Comparison of ENCODE assay signal across 14 cellular contexts in genomic region chr4:4762300-4762699, GRCh38.
DNase-seq lines count a peak whose midpoint lies in the region; ATAC-seq, FAIRE-seq and TF ChIP-seq lines count a peak whose summit lies in the region.
"Had no signal": no experiment of that assay in that cellular context is flagged by ENCODE, and none has a peak within 500 bp of the region (broad histone marks: within the 10 kb centered on the region; RNA-seq: fewer than 3 reads in every experiment).

No MANE protein-coding gene starts in this region.

- H3K79me2 ChIP-seq in SK-N-SH (ENCODE audit: insufficient read depth): no peaks in the 10 kb centered on the region

- H3K4me1 Mint-ChIP-seq in nephron progenitor cell: peaks cover 90% of the 10 kb centered on the region

- H3K27me3 ChIP-seq in SK-N-SH (ENCODE audit: insufficient read depth): no peaks in the 10 kb centered on the region
- H3K27me3 ChIP-seq in bronchial epithelial cell (ENCODE audit: control insufficient read depth, insufficient read depth, low read length): no peaks in the 10 kb centered on the region

- peaks cover 0 to 18% of the 10 kb centered on the region in 2 experiments; a peak in 1 of 4 replicates for H3K4me1 ChIP-seq in SK-N-SH (ENCODE audit: control insufficient read depth in 1 of 2, insufficient read depth in 2 of 2, low read depth in 1 of 2, low read length in 1 of 2)

- H3K4me2 ChIP-seq in SK-N-SH: no peak overlapping the region

- H3K9ac ChIP-seq in SK-N-SH: no peak overlapping the region

- no peak for TF ChIP-seq CTCF in SK-N-SH (IDR thresholded peaks at IDR 0.05)
- no peak for TF ChIP-seq CTCF in bronchial epithelial cell (IDR thresholded peaks at IDR 0.05; ENCODE audit: insufficient read depth, low read length, severe bottlenecking)
- TF ChIP-seq CTCF in nephron progenitor cell (IDR thresholded peaks at IDR 0.05): no peak

- H3K36me3 ChIP-seq in SK-N-SH (replicated peaks in 1 of 2; ENCODE audit: control insufficient read depth in 1 of 2, insufficient read depth in 2 of 2, low read length in 1 of 2) (no peaks in the 10 kb centered on the region), bronchial epithelial cell (ENCODE audit: control insufficient read depth, insufficient read depth, low read length) (no peaks in the 10 kb centered on the region)

- H2AFZ ChIP-seq in SK-N-SH (ENCODE audit: low read depth): no peak overlapping the region

- peak overlapping the region; percentile 39 for H3K4me3 Mint-ChIP-seq in nephron progenitor cell

- peaks cover 17% of the 10 kb centered on the region for H3K36me3 Mint-ChIP-seq in nephron progenitor cell (ENCODE audit: low read depth)

- H4K20me1 ChIP-seq in SK-N-SH (ENCODE audit: insufficient read depth): no peaks in the 10 kb centered on the region

- no peaks in the 10 kb centered on the region for H3F3A ChIP-seq in SK-N-SH (replicated peaks; ENCODE audit: insufficient read depth)

- POLR2A ChIA-PET in SK-N-SH (lab: Yijun Ruan, JAX): no interaction called here

- H3K4me3 ChIP-seq in SK-N-SH (ENCODE audit: low read depth in 2 of 2, low read length in 1 of 2) (no peak overlapping the region), bronchial epithelial cell (ENCODE audit: low read depth, low read length) (no peak overlapping the region)
- H3K4me3 ChIP-seq: K562 had no signal

- H3K9me3 ChIP-seq in SK-N-SH: no peaks in the 10 kb centered on the region

- no peak for TF ChIP-seq RAD21 in SK-N-SH (IDR thresholded peaks at IDR 0.05; ENCODE audit: low read length)

- peaks cover 12% of the 10 kb centered on the region for H3K9me3 Mint-ChIP-seq in nephron progenitor cell

- no peak for DNase-seq in SK-N-SH
- no peak for DNase-seq in bronchial epithelial cell (ENCODE audit: low read depth)
- no peak for DNase-seq in nephron progenitor cell
- no peak for DNase-seq in amniotic stem cell (lab: John Stamatoyannopoulos, UW)
- no peak for DNase-seq in middle frontal gyrus (ENCODE audit: extremely low spot score, low spot score)
- DNase-seq: DMS79 treated with DMSO at 0.1 percent for 48 hours, NCI-H1105, NCI-H1694, Right ventricle myocardium superior had no signal

- CTCF ChIA-PET in SK-N-SH (lab: Yijun Ruan, JAX): interaction anchor here (0.6 to 3.3 kb wide), 8 partner anchors 13 to 1927 kb away, joined by 3 to 10 read pairs (median 4); no protein-coding TSS in a partner anchor

- ATAC-seq in SK-N-SH treated with all-trans-retinoic acid at 6 μM for 48 hours (no peak), GM19351 (IDR thresholded peaks at IDR 0.05; ENCODE audit: unreplicated experiment) (no peak), HG03139 (IDR thresholded peaks at IDR 0.05; ENCODE audit: unreplicated experiment) (no peak)

- FAIRE-seq in bronchial epithelial cell (lab: Jason Lieb, UNC): peak; percentile 64
- FAIRE-seq: K562 had no signal

- WGBS in SK-N-SH (ENCODE audit: low lambda C conversion rate): 96% methylated on average over 5 of the region's 9 CpGs

- H3K27me3 Mint-ChIP-seq in nephron progenitor cell (ENCODE audit: low read depth, poor library complexity): peaks cover 13% of the 10 kb centered on the region

- no peak for TF ChIP-seq EP300 in SK-N-SH (IDR thresholded peaks at IDR 0.05; ENCODE audit: borderline replicate concordance in 1 of 2, low read depth in 1 of 2, low read length in 1 of 2)

- no peak overlapping the region for H3K27ac ChIP-seq in SK-N-SH (ENCODE audit: low read depth in 2 of 2, low read length in 1 of 2)
- H3K27ac ChIP-seq: 22Rv1 had no signal

- no peaks in the 10 kb centered on the region for H3K9me2 ChIP-seq in SK-N-SH

- no peak overlapping the region for H3K27ac Mint-ChIP-seq in nephron progenitor cell

TF ChIP-seq in SK-N-SH, 30 proteins besides CTCF, POLR2A, EP300 and RAD21:
- TF ChIP-seq FOXJ3 (CRISPR knock-in tag; IDR thresholded peaks at IDR 0.05) (0 out of 2 replicates have a peak, but pooled peaks have one; percentile 26), SMC3 (IDR thresholded peaks at IDR 0.05; ENCODE audit: low read depth, low read length) (no peak), FOSL2 (IDR thresholded peaks at IDR 0.05; ENCODE audit: borderline replicate concordance, low read depth) (no peak), YY1 (IDR thresholded peaks at IDR 0.05; ENCODE audit: low read depth) (no peak), IRF3 (IDR thresholded peaks at IDR 0.05; ENCODE audit: low read depth, low read length) (no peak), EZH2phosphoT487 (IDR thresholded peaks at IDR 0.05; ENCODE audit: borderline replicate concordance, low read depth) (no peak), ZBTB33 (IDR thresholded peaks at IDR 0.05; ENCODE audit: borderline replicate concordance, low read depth) (no peak)
TF ChIP-seq in SK-N-SH: peak in this region for 1.

TF ChIP-seq in SK-N-SH treated with all-trans-retinoic acid at 6 μM for 48 hours, 23 proteins besides CTCF, POLR2A, EP300 and RAD21:
- TF ChIP-seq BACH2 (CRISPR knock-in tag; IDR thresholded peaks at IDR 0.05; ENCODE audit: borderline replicate concordance): no peak
- TF ChIP-seq ZNF565 (CRISPR knock-in tag; conservative IDR thresholded peaks at IDR 0.05; ENCODE audit: low read depth): no peak
- TF ChIP-seq ZNF70 (CRISPR knock-in tag; IDR thresholded peaks at IDR 0.05): no peak
- TF ChIP-seq TOX (CRISPR knock-in tag; IDR thresholded peaks at IDR 0.05; ENCODE audit: borderline replicate concordance): no peak
- TF ChIP-seq ZC3H10 (CRISPR knock-in tag; IDR thresholded peaks at IDR 0.05): no peak
- TF ChIP-seq ZFP30 (CRISPR knock-in tag; IDR thresholded peaks at IDR 0.05): no peak
- TF ChIP-seq TSHZ2 (CRISPR knock-in tag; IDR thresholded peaks at IDR 0.05): no peak
- no peak for TF ChIP-seq SNAI2 (CRISPR knock-in tag; IDR thresholded peaks at IDR 0.05)
- no peak for TF ChIP-seq CSDC2 (CRISPR knock-in tag; IDR thresholded peaks at IDR 0.05)
- no peak for TF ChIP-seq ZNF8 (CRISPR knock-in tag; IDR thresholded peaks at IDR 0.05)
- no peak for TF ChIP-seq ESRRG (CRISPR knock-in tag; IDR thresholded peaks at IDR 0.05)
- TF ChIP-seq PPARA (CRISPR knock-in tag; IDR thresholded peaks at IDR 0.05; ENCODE audit: borderline replicate concordance): no peak
- TF ChIP-seq ARNTL (CRISPR knock-in tag; IDR thresholded peaks at IDR 0.05; ENCODE audit: borderline replicate concordance, low read depth): no peak
- TF ChIP-seq POU6F1 (CRISPR knock-in tag; IDR thresholded peaks at IDR 0.05; ENCODE audit: borderline replicate concordance, low read depth): no peak
- TF ChIP-seq GLIS3 (CRISPR knock-in tag; IDR thresholded peaks at IDR 0.05): no peak
- no peak for TF ChIP-seq ISL1 (CRISPR knock-in tag; IDR thresholded peaks at IDR 0.05)
- TF ChIP-seq ZFP3 (CRISPR knock-in tag; IDR thresholded peaks at IDR 0.05): no peak
- no peak for TF ChIP-seq RARB (CRISPR knock-in tag; IDR thresholded peaks at IDR 0.05)
